Comparison of ENCODE assay signal across 9 cellular contexts in the genomic region with DNA sequence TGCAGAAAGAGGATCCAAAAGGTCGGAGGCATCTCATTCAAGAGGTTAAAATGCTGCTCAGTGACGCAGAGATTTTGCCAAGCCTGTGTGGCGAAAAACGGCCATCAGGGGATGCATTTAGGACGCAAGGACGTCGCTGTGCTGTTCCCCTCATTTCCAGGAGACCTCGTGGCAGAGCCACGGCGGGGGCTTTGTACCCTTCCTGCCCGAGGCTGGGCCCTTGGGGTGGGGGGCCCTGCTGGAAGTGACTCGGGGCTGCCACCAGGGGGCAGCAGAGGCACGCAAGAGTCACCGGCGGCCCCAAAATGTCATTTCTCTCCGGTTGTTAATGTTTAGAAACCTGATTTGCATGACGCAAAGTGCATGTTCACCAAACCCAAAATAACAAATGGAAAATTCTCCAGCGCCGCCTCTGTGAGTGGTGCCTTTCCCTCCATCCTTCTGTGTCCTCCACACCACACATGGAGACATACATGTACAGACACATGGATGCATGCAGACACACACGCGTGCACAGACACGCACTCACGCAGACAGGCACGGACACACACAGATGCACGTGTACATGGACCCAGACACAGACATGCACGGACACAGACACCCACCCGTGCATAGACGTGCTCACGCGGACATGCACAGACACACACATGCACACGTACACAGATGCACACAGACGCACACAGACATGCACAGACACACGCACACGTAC. TPM values are rescaled to one million over a fixed set of nuclear protein-coding genes. Genes with fewer than 3 reads are reported as not detected.
DNase-seq lines count a peak whose midpoint lies in the region; ATAC-seq and TF ChIP-seq lines count a peak whose summit lies in the region.
"Had no signal": no experiment of that assay in that cellular context is flagged by ENCODE, and none has a peak within 500 bp of the region (broad histone marks: within the 10 kb centered on the region; RNA-seq: fewer than 3 reads in every experiment).

No MANE protein-coding gene starts in this region.

- H3K36me3 Mint-ChIP-seq in CD14-positive monocyte = no peaks in the 10 kb centered on the region

- ATAC-seq in GM19463 (IDR thresholded peaks at IDR 0.05; ENCODE audit: unreplicated experiment) (no peak), GM19035 (IDR thresholded peaks at IDR 0.05; ENCODE audit: unreplicated experiment) (no peak)

- no peaks in the 10 kb centered on the region for H3K4me1 Mint-ChIP-seq in CD14-positive monocyte

- peak; percentile 97 for TF ChIP-seq CTCF in CD14-positive monocyte (IDR thresholded peaks at IDR 0.05)
- TF ChIP-seq CTCF in WI38 (IDR thresholded peaks at IDR 0.05; ENCODE audit: low read depth, low read length) = peak; percentile 88
- peak; percentile 79 to 100 (median 97) for TF ChIP-seq CTCF in dorsolateral prefrontal cortex (IDR thresholded peaks at IDR 0.05 in 54 of 56, conservative IDR thresholded peaks at IDR 0.05 in 2 of 56; ENCODE audit: low read depth in 1 of 56, partially characterized antibody in 56 of 56)

- DNase-seq in CD14-positive monocyte (ENCODE audit: low spot score) (no peak), HAP-1 (ENCODE audit: low spot score in 2 of 2) (peak; percentile 19 to 61), dorsolateral prefrontal cortex (peak in 6 of 10 donors; percentile 35 to 75 (median 62)), lung microvascular endothelial cell (ENCODE audit: low read depth in 2 of 2) (peak; percentile 31 to 57)
- peak; percentile 13 for DNase-seq in stimulated activated CD8-positive, alpha-beta memory T cell treated with anti-CD3 and anti-CD28 coated beads, Interleukin-7, amount 100 ng/mL, for 24 hours (ENCODE audit: low read depth)

- H3K36me3 ChIP-seq in HAP-1 (replicated peaks) = no peaks in the 10 kb centered on the region

- H3K27ac ChIP-seq in dorsolateral prefrontal cortex = peak overlapping the region in 4 of 59 donors; percentile 8 to 57 (median 26)
- H3K27ac ChIP-seq: skin epidermis had no signal

- no peak overlapping the region for H3K4me3 Mint-ChIP-seq in CD14-positive monocyte

- intact Hi-C loops in CD14-positive monocyte (cut with micrococcal nuclease) = no loop called here
- intact Hi-C loops in dorsolateral prefrontal cortex (cut with DNase I) = loop anchor here (2.0 to 10.0 kb wide), 4 partner anchors 180 to 475 kb away; no protein-coding TSS in a partner anchor

- 0 out of 2 replicates have a peak, but pooled peaks cover under 1% of the 10 kb centered on the region for H3K9me3 ChIP-seq in HAP-1

- H3K4me1 ChIP-seq in HAP-1 = no peaks in the 10 kb centered on the region

- H3K4me3 ChIP-seq in HAP-1 = no peak overlapping the region
- H3K4me3 ChIP-seq in WI38 (ENCODE audit: low read depth, low read length) = no peak overlapping the region
- H3K4me3 ChIP-seq in dorsolateral prefrontal cortex = peak overlapping the region in 30 of 59 donors; percentile 0 to 49 (median 29)
- H3K4me3 ChIP-seq: skin epidermis had no signal

- no peak overlapping the region for H3K27ac Mint-ChIP-seq in CD14-positive monocyte

- in situ Hi-C loops in HAP-1 (cut with MboI; ENCODE audit: low sequenced_read_pairs) = no loop called here

- H3K9me3 Mint-ChIP-seq in CD14-positive monocyte = peaks cover 4 to 12% (median 7%) of the 10 kb centered on the region in 7 donors

- H3K27me3 ChIP-seq in HAP-1 (ENCODE audit: low read depth) (peaks cover 4% of the 10 kb centered on the region), dorsolateral prefrontal cortex (peaks cover 0 to 3% (median 0%) of the 10 kb centered on the region in 45 donors)

- H3K27me3 Mint-ChIP-seq in CD14-positive monocyte (ENCODE audit: low read depth in 3 of 3) = peaks cover 2 to 6% (median 4%) of the 10 kb centered on the region in 3 donors

RNA-seq across cellular contexts. Expression of a gene that starts 51.0 kb away (rescaled TPM):
- not detected for polyA plus RNA-seq in CD14-positive monocyte
- total RNA-seq in dorsolateral prefrontal cortex (100 to 1,000 TPM in 23 of 120 experiments, 10 to 100 TPM in 96, 1 to 10 TPM in 1; 6.9 to 243 (median 52.2) TPM), lung microvascular endothelial cell (not detected in 2 replicates)

Comparison
In these comparisons a context has a peak if more than half of its experiments do, and no peak if none do; other contexts are left out.
1. H3K4me3 ChIP-seq: peak in dorsolateral prefrontal cortex (30 of 59); none in HAP-1 (single experiment) and WI38 (single experiment).
2. intact Hi-C loops: an anchor here in dorsolateral prefrontal cortex (2.0 to 10.0 kb wide); none called in CD14-positive monocyte.
3. Peak in every context shown above with its lines, with median percentiles within 50 percentile points of each other: CTCF ChIP-seq.